In genomic region chr1:202061787-202062186, GRCh38 we compare ENCODE assay signal across 4 cellular contexts. TPM values are rescaled to one million over a fixed set of nuclear protein-coding genes. Genes with fewer than 3 reads are reported as not detected.
DNase-seq lines count a peak whose midpoint lies in the region; ATAC-seq and TF ChIP-seq lines count a peak whose summit lies in the region.
"Not testable (repeated sequence)": the region's sequence is repeated elsewhere in the genome, so short reads cannot be mapped to it uniquely, and the experiment has no call there.

No MANE protein-coding gene starts in this region.

- not testable (repeated sequence) for H3K9me2 ChIP-seq in HCT116 (ENCODE audit: insufficient read depth); PC-9 (ENCODE audit: insufficient read depth)

- H3K4me1 ChIP-seq in HCT116 (ENCODE audit: control insufficient read depth in 1 of 2, insufficient read depth in 2 of 2, low read length in 2 of 2) (peaks cover 54 to 71% of the 10 kb centered on the region in 2 experiments), PC-9 (replicated peaks; ENCODE audit: insufficient read depth) (peaks cover 85% of the 10 kb centered on the region)

- not testable (repeated sequence) for ATAC-seq in HCT116

- intact Hi-C loops in HCT116 (cut with micrococcal nuclease); PC-9 (cut with micrococcal nuclease; ENCODE audit: unreplicated experiment): not testable (repeated sequence)

- DNase-seq in HCT116 (ENCODE audit: low read depth, low spot score); PC-9: not testable (repeated sequence)
- peak; percentile 16 for DNase-seq in MG63
- DNase-seq in glomerular visceral epithelial cell (ENCODE audit: extremely low spot score) = peak; percentile 27

- POLR2A ChIA-PET in HCT116 (lab: Charles Lee) = interaction anchor here (2.1 kb wide), 1 partner anchor 20 kb away, joined by 4 read pairs; no protein-coding TSS in a partner anchor
- POLR2A ChIA-PET in PC-9 (lab: Charles Lee; ENCODE audit: unreplicated experiment) = not testable (repeated sequence)

- not testable (repeated sequence) for H3K27ac ChIP-seq in HCT116 (ENCODE audit: low read depth, low read length)
- H3K27ac ChIP-seq in PC-9 = peak overlapping the region; percentile 86

- not testable (repeated sequence) for H3K9me3 ChIP-seq in HCT116 (ENCODE audit: control insufficient read depth in 1 of 2, insufficient read depth in 1 of 2, low read depth in 1 of 2, low read length in 2 of 2); MG63; PC-9 (ENCODE audit: insufficient read depth, low read depth)

- not testable (repeated sequence) for H3K79me2 ChIP-seq in HCT116 (ENCODE audit: insufficient read depth, low read length); PC-9 (ENCODE audit: low read depth)

- peaks cover 54% of the 10 kb centered on the region for H3F3A ChIP-seq in PC-9 (ENCODE audit: insufficient read depth, low read depth)

- peak overlapping the region; percentile 11; the same call in 1 of the 2 replicates for H3K4me2 ChIP-seq in HCT116 (ENCODE audit: low read length)
- not testable (repeated sequence) for H3K4me2 ChIP-seq in PC-9

- TF ChIP-seq POLR2A in HCT116 (IDR thresholded peaks at IDR 0.05; ENCODE audit: borderline replicate concordance, extremely low read depth, insufficient read depth, insufficient read length) = not testable (repeated sequence)

- H4K20me1 ChIP-seq in HCT116 (ENCODE audit: insufficient read depth); PC-9 (ENCODE audit: insufficient read depth): not testable (repeated sequence)

- CTCF ChIA-PET in HCT116 (lab: Charles Lee); PC-9 (lab: Charles Lee): not testable (repeated sequence)

- not testable (repeated sequence) for TF ChIP-seq RAD21 in HCT116 (IDR thresholded peaks at IDR 0.05; ENCODE audit: low read depth)

- H2AFZ ChIP-seq in HCT116 (ENCODE audit: low read depth, low read length, poor library complexity, severe bottlenecking) = peak overlapping the region; percentile 77
- not testable (repeated sequence) for H2AFZ ChIP-seq in PC-9

- not testable (repeated sequence) for H3K27me3 ChIP-seq in HCT116 (ENCODE audit: insufficient read depth, low read length); MG63; PC-9 (ENCODE audit: insufficient read depth, low read depth)

- not testable (repeated sequence) for TF ChIP-seq CTCF in HCT116 (IDR thresholded peaks at IDR 0.05 in 2 of 3, conservative IDR thresholded peaks at IDR 0.05 in 1 of 3; ENCODE audit: borderline replicate concordance in 1 of 3, insufficient read depth in 1 of 3, low read depth in 2 of 3, low read length in 2 of 3); PC-9 (conservative IDR thresholded peaks at IDR 0.05)

- H3K4me3 ChIP-seq in HCT116 (replicated peaks in 1 of 2; ENCODE audit: low read depth in 1 of 2, low read length in 2 of 2); MG63; PC-9: not testable (repeated sequence)

- not testable (repeated sequence) for H3K9ac ChIP-seq in HCT116 (ENCODE audit: low read length)

- not testable (repeated sequence) for BruUV-seq in HCT116 (replicated peaks; lab: Mats Ljungman, UMichigan); PC-9 (replicated peaks; lab: Mats Ljungman, UMichigan)

- RAD21 ChIA-PET in HCT116 (lab: Charles Lee; ENCODE audit: low non-redundant PET in 1 of 2, low total read pairs in 2 of 2, uncharacterized antibody in 2 of 2, unreplicated experiment in 2 of 2) = not testable (repeated sequence)

- not testable (repeated sequence) for H3K36me3 ChIP-seq in HCT116 (ENCODE audit: control insufficient read depth in 1 of 2, insufficient read depth in 2 of 2, low read length in 2 of 2); MG63; PC-9 (ENCODE audit: low read depth)

RNA-seq across cellular contexts. Expression of gene ELF3, which starts 51.4 kb away (rescaled TPM):
- 200 TPM for total RNA-seq in HCT116 (2021; ENCODE audit: unreplicated experiment)
- 284 and 412 TPM in 2 replicates for polyA plus RNA-seq in HCT116 (2012)
- not detected in 2 replicates for total RNA-seq in MG63 (2014; rRNA removed; shearing (Covaris generic); ENCODE audit: low replicate concordance)
- 295 and 318 TPM in 2 replicates for total RNA-seq in PC-9 (2021)

Comparison
In these comparisons a context has a peak if more than half of its experiments do, and no peak if none do; other contexts are left out.
1. RNA of gene ELF3, which starts 51.4 kb away (total RNA-seq): 295 to 318 TPM in PC-9 and 200 TPM in HCT116 (single experiment); not detected in MG63; every median in the first group is over 100 times any median in the second.